ENCODE assay signal across 1 cellular context in the genomic region with DNA sequence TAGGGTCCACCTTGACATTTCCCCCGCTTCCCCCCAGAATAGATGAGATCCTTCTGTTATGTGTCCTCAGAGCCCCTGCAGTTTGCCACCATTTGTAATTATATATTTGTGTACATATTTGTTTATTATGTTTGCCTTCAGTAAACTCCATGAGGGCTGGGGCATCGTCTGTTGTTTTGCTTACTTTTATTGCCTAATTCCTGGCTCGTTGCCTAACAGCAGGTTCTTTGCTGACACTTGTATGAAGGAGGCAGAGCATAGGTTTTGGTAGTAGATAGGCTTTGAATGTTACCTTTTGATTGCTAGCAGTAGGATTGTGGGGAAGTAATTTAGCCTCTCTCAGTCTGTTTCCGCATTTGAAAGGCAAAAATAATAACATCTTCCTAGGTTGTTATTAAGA.
TF ChIP-seq lines count a peak whose summit lies in the region.

No MANE protein-coding gene starts in this region.

TF ChIP-seq in GM12878, 131 proteins besides CTCF, POLR2A, EP300 and RAD21 (continued from another document):
- no peak for TF ChIP-seq MXI1 (IDR thresholded peaks at IDR 0.05; ENCODE audit: low read depth, low read length)
- no peak for TF ChIP-seq KLF5 (IDR thresholded peaks at IDR 0.05; ENCODE audit: partially characterized antibody)
- TF ChIP-seq NR2F1 (conservative IDR thresholded peaks at IDR 0.05): no peak
- TF ChIP-seq WRNIP1 (IDR thresholded peaks at IDR 0.05; ENCODE audit: borderline replicate concordance, low read depth, low read length): no peak
- no peak for TF ChIP-seq POLR2AphosphoS5 (IDR thresholded peaks at IDR 0.05; ENCODE audit: low read length)
- no peak for TF ChIP-seq STAT3 (IDR thresholded peaks at IDR 0.05; ENCODE audit: low read depth, low read length)
- TF ChIP-seq, protein P1, sequence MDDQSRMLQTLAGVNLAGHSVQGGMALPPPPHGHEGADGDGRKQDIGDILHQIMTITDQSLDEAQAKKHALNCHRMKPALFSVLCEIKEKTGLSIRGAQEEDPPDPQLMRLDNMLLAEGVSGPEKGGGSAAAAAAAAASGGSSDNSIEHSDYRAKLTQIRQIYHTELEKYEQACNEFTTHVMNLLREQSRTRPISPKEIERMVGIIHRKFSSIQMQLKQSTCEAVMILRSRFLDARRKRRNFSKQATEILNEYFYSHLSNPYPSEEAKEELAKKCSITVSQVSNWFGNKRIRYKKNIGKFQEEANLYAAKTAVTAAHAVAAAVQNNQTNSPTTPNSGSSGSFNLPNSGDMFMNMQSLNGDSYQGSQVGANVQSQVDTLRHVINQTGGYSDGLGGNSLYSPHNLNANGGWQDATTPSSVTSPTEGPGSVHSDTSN (IDR thresholded peaks at IDR 0.05; ENCODE audit: insufficient replicate concordance, low read depth, low read length): no peak
- TF ChIP-seq NFYA (IDR thresholded peaks at IDR 0.05; ENCODE audit: borderline replicate concordance, low read depth, low read length): no peak
- no peak for TF ChIP-seq RAD51 (IDR thresholded peaks at IDR 0.05)
- TF ChIP-seq SUPT20H (IDR thresholded peaks at IDR 0.05; ENCODE audit: borderline replicate concordance, control insufficient read depth, low read depth, low read length): no peak
